Comparison of ENCODE assay signal across 1 cellular context in the genomic region with DNA sequence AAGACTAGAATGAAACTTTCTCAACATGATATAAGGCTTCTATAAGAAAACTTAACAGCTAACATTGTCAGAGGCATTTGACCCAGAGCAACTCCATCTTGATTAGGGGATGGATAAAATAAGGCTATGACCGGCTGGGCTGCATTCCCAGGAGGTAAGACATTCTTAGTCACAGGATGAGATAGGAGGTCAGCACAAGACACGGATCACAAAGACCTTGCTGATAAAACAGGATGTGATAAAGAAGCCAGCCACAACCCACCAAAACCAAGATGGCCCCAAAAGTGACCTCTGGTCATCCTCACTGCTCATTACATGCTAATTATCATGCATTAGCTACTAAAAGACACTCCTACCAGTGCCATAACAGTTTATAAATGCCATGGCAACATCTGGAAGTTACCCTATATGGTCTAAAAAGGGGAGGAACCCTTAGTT.
A peak's percentile ranks its signal among the peaks of the same experiment; 100 is the strongest.
TF ChIP-seq lines count a peak whose summit lies in the region.

No MANE protein-coding gene starts in this region.

TF ChIP-seq in K562, 482 proteins besides CTCF, POLR2A, EP300 and RAD21 (continued from another document and continues in another):
- TF ChIP-seq ZMIZ1 (IDR thresholded peaks at IDR 0.05; ENCODE audit: low read depth in 2 of 2, low read length in 2 of 2) (no peak), NR3C1 (CRISPR knock-in tag; IDR thresholded peaks at IDR 0.05) (no peak), POU5F1 (IDR thresholded peaks at IDR 0.05; ENCODE audit: borderline replicate concordance, low read depth, low read length, partially characterized antibody) (no peak), NUFIP1 (IDR thresholded peaks at IDR 0.05; ENCODE audit: partially characterized antibody) (no peak), RBM39 (optimal IDR thresholded peaks at IDR 0.05; ENCODE audit: low read depth, low read length) (no peak), E2F5 (CRISPR knock-in tag; IDR thresholded peaks at IDR 0.05) (no peak), FOXM1 (IDR thresholded peaks at IDR 0.05; ENCODE audit: low read depth) (no peak), FOXM1 (CRISPR knock-in tag; IDR thresholded peaks at IDR 0.05; ENCODE audit: low read depth) (no peak), HNRNPUL1 (IDR thresholded peaks at IDR 0.05; ENCODE audit: low read length) (no peak), TARDBP (IDR thresholded peaks at IDR 0.05) (no peak), RCOR1 (IDR thresholded peaks at IDR 0.05; ENCODE audit: borderline replicate concordance in 1 of 2, low read depth in 2 of 2, low read length in 2 of 2) (peak in 1 of 2 experiments; percentile 26; a peak in 1 of 4 replicates), HNRNPH1 (optimal IDR thresholded peaks at IDR 0.05; ENCODE audit: low read depth, low read length) (no peak), ZFPM2 (CRISPR knock-in tag; IDR thresholded peaks at IDR 0.05) (no peak), CREB1 (IDR thresholded peaks at IDR 0.05) (no peak), CREB1 (CRISPR knock-in tag; IDR thresholded peaks at IDR 0.05) (no peak), NFRKB (IDR thresholded peaks at IDR 0.05; ENCODE audit: low read depth) (no peak), NFIX (CRISPR knock-in tag; IDR thresholded peaks at IDR 0.05; ENCODE audit: low read depth) (no peak), TBP (optimal IDR thresholded peaks at IDR 0.05; ENCODE audit: low read depth, low read length) (no peak), COPS2 (conservative IDR thresholded peaks at IDR 0.05) (no peak), ZNF699 (CRISPR knock-in tag; IDR thresholded peaks at IDR 0.05; ENCODE audit: insufficient replicate concordance) (no peak), ZNF124 (CRISPR knock-in tag; IDR thresholded peaks at IDR 0.05) (no peak), HMGN3 (IDR thresholded peaks at IDR 0.05; ENCODE audit: borderline replicate concordance, extremely low read depth, insufficient read length, low read depth, low read length) (no peak), ZNF76 (CRISPR knock-in tag; IDR thresholded peaks at IDR 0.05; ENCODE audit: borderline replicate concordance) (0 out of 2 replicates have a peak, but pooled peaks have one; percentile 54), ETS2 (tag; IDR thresholded peaks at IDR 0.05; ENCODE audit: borderline replicate concordance, poor library complexity, severe bottlenecking) (no peak), ZNF174 (CRISPR knock-in tag; IDR thresholded peaks at IDR 0.05) (no peak), ZBED1 (IDR thresholded peaks at IDR 0.05) (no peak), RFX1 (IDR thresholded peaks at IDR 0.05) (peak; percentile 78), USF2 (CRISPR knock-in tag; IDR thresholded peaks at IDR 0.05) (no peak), PHB2 (IDR thresholded peaks at IDR 0.05; ENCODE audit: low read depth) (no peak), NKRF (IDR thresholded peaks at IDR 0.05; ENCODE audit: borderline replicate concordance) (no peak), ARID2 (IDR thresholded peaks at IDR 0.05) (no peak), ZNF324 (CRISPR knock-in tag; IDR thresholded peaks at IDR 0.05) (no peak), HDAC1 (IDR thresholded peaks at IDR 0.05) (no peak), ZNF561 (CRISPR knock-in tag; conservative IDR thresholded peaks at IDR 0.05) (no peak), TAF1 (IDR thresholded peaks at IDR 0.05; ENCODE audit: control insufficient read depth, extremely low read depth, insufficient read depth, low read length, severe bottlenecking) (no peak), ZNF589 (CRISPR knock-in tag; IDR thresholded peaks at IDR 0.05; ENCODE audit: low read depth) (peak; percentile 76; the same call in 1 of the 2 replicates), ZNF75A (CRISPR knock-in tag; IDR thresholded peaks at IDR 0.05) (no peak), POLR2AphosphoS5 (IDR thresholded peaks at IDR 0.05; ENCODE audit: control insufficient read depth, insufficient read depth, low read depth, low read length) (no peak), ZNF778 (CRISPR knock-in tag; IDR thresholded peaks at IDR 0.05) (no peak), THRB (CRISPR knock-in tag; conservative IDR thresholded peaks at IDR 0.05) (no peak), SMAD3 (CRISPR knock-in tag; conservative IDR thresholded peaks at IDR 0.05) (0 out of 2 replicates have a peak, but pooled peaks have one; percentile 58), MEF2D (tag; conservative IDR thresholded peaks at IDR 0.05; ENCODE audit: low read depth) (peak; percentile 84), ZNF695 (CRISPR knock-in tag; IDR thresholded peaks at IDR 0.05) (no peak), HOMEZ (CRISPR knock-in tag; IDR thresholded peaks at IDR 0.05) (0 out of 2 replicates have a peak, but pooled peaks have one; percentile 26), TAF7 (tag; IDR thresholded peaks at IDR 0.05) (0 out of 2 replicates have a peak, but pooled peaks have one; percentile 35), PHTF2 (CRISPR knock-in tag; IDR thresholded peaks at IDR 0.05) (no peak), KDM2B (CRISPR knock-in tag; IDR thresholded peaks at IDR 0.05) (no peak), SAP30 (IDR thresholded peaks at IDR 0.05; ENCODE audit: borderline replicate concordance, insufficient read depth, low read depth, low read length, poor library complexity, severe bottlenecking) (no peak), ZNF253 (CRISPR knock-in tag; conservative IDR thresholded peaks at IDR 0.05) (no peak)
- TF ChIP-seq, protein P1, sequence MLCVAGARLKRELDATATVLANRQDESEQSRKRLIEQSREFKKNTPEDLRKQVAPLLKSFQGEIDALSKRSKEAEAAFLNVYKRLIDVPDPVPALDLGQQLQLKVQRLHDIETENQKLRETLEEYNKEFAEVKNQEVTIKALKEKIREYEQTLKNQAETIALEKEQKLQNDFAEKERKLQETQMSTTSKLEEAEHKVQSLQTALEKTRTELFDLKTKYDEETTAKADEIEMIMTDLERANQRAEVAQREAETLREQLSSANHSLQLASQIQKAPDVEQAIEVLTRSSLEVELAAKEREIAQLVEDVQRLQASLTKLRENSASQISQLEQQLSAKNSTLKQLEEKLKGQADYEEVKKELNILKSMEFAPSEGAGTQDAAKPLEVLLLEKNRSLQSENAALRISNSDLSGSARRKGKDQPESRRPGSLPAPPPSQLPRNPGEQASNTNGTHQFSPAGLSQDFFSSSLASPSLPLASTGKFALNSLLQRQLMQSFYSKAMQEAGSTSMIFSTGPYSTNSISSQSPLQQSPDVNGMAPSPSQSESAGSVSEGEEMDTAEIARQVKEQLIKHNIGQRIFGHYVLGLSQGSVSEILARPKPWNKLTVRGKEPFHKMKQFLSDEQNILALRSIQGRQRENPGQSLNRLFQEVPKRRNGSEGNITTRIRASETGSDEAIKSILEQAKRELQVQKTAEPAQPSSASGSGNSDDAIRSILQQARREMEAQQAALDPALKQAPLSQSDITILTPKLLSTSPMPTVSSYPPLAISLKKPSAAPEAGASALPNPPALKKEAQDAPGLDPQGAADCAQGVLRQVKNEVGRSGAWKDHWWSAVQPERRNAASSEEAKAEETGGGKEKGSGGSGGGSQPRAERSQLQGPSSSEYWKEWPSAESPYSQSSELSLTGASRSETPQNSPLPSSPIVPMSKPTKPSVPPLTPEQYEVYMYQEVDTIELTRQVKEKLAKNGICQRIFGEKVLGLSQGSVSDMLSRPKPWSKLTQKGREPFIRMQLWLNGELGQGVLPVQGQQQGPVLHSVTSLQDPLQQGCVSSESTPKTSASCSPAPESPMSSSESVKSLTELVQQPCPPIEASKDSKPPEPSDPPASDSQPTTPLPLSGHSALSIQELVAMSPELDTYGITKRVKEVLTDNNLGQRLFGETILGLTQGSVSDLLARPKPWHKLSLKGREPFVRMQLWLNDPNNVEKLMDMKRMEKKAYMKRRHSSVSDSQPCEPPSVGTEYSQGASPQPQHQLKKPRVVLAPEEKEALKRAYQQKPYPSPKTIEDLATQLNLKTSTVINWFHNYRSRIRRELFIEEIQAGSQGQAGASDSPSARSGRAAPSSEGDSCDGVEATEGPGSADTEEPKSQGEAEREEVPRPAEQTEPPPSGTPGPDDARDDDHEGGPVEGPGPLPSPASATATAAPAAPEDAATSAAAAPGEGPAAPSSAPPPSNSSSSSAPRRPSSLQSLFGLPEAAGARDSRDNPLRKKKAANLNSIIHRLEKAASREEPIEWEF (CRISPR knock-in tag; IDR thresholded peaks at IDR 0.05): no peak
- TF ChIP-seq, protein P2, sequence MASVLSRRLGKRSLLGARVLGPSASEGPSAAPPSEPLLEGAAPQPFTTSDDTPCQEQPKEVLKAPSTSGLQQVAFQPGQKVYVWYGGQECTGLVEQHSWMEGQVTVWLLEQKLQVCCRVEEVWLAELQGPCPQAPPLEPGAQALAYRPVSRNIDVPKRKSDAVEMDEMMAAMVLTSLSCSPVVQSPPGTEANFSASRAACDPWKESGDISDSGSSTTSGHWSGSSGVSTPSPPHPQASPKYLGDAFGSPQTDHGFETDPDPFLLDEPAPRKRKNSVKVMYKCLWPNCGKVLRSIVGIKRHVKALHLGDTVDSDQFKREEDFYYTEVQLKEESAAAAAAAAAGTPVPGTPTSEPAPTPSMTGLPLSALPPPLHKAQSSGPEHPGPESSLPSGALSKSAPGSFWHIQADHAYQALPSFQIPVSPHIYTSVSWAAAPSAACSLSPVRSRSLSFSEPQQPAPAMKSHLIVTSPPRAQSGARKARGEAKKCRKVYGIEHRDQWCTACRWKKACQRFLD (CRISPR knock-in tag; IDR thresholded peaks at IDR 0.05): peak; percentile 72; the same call in 1 of the 2 replicates
